In genomic region chr16:1163567-1164055, GRCh38 we compare ENCODE assay signal across 18 cellular contexts. TPM values are rescaled to one million over a fixed set of nuclear protein-coding genes. Genes with fewer than 3 reads are reported as not detected.
DNase-seq lines count a peak whose midpoint lies in the region; ATAC-seq and TF ChIP-seq lines count a peak whose summit lies in the region.
"Had no signal": no experiment of that assay in that cellular context is flagged by ENCODE, and none has a peak within 500 bp of the region (broad histone marks: within the 10 kb centered on the region; RNA-seq: fewer than 3 reads in every experiment).

No MANE protein-coding gene starts in this region.

- no peak overlapping the region for H3K4me3 ChIP-seq in MG63
- no peak overlapping the region for H3K4me3 ChIP-seq in astrocyte of the spinal cord (ENCODE audit: low read depth, low read length)
- H3K4me3 ChIP-seq: vagina had no signal

- DNase-seq in Daoy (ENCODE audit: low read depth) = peak; percentile 79
- DNase-seq in MG63 = peak; percentile 79
- peak; percentile 39 for DNase-seq in astrocyte of the spinal cord (ENCODE audit: low read depth, low spot score)
- DNase-seq in myocyte (ENCODE audit: low read depth) = peak; percentile 70
- no peak for DNase-seq in immature natural killer cell
- DNase-seq in hepatic stellate cell (ENCODE audit: low spot score) = no peak
- DNase-seq in stimulated activated effector memory CD8-positive, alpha-beta T cell treated with anti-CD3 and anti-CD28 coated beads, Interleukin-12 subunit alpha, Interleukin-12 subunit beta, amount 100 ng/mL, for 72 hours (ENCODE audit: low spot score in 2 of 2) = no peak
- no peak for DNase-seq in activated T-cell treated with anti-CD3 and anti-CD28 coated beads, Interleukin-2, amount 50 U/mL, for 1 hour
- DNase-seq: activated naive CD4-positive, alpha-beta T cell treated with anti-CD3 and anti-CD28 coated beads, Interleukin-2, amount 10 ng/mL, durations not matched to agents 7 days and 5 days; BE2C; left colon; NCI-H1092 treated with DMSO at 0.1 percent for 48 hours; NCI-H526; Right ventricle myocardium superior; stimulated activated CD4-positive, alpha-beta T cell treated with anti-CD3 and anti-CD28 coated beads, Interleukin-4, amount 100 ng/mL, for 4 hours; stimulated activated naive B cell treated with anti-CD40 and anti-IgM and Interleukin-4, amounts not matched to agents 10 μg/mL and 1 μg/mL and 100 μg/mL, for 72 hours had no signal

- H3K9me3 ChIP-seq in MG63 = no peaks in the 10 kb centered on the region
- H3K9me3 ChIP-seq: BE2C, vagina had no signal

- no peak for ATAC-seq in stimulated activated effector memory CD8-positive, alpha-beta T cell treated with anti-CD3 and anti-CD28 coated beads, Interleukin-12 subunit alpha, Interleukin-12 subunit beta, amount 100 ng/mL, for 72 hours
- ATAC-seq: left colon; stimulated activated naive B cell treated with anti-CD40 and anti-IgM and Interleukin-4, amounts not matched to agents 10 μg/mL and 1 μg/mL and 100 μg/mL, for 72 hours had no signal

- no peaks in the 10 kb centered on the region for H3K36me3 Mint-ChIP-seq in immature natural killer cell
- no peaks in the 10 kb centered on the region for H3K36me3 Mint-ChIP-seq in stimulated activated effector memory CD8-positive, alpha-beta T cell treated with anti-CD3 and anti-CD28 coated beads, Interleukin-12 subunit alpha, Interleukin-12 subunit beta, amount 100 ng/mL, for 72 hours
- H3K36me3 Mint-ChIP-seq: activated naive CD4-positive, alpha-beta T cell treated with anti-CD3 and anti-CD28 coated beads, Interleukin-2, amount 10 ng/mL, durations not matched to agents 7 days and 5 days; stimulated activated naive B cell treated with anti-CD40 and anti-IgM and Interleukin-4, amounts not matched to agents 10 μg/mL and 1 μg/mL and 100 μg/mL, for 72 hours had no signal

- H3K4me3 Mint-ChIP-seq in immature natural killer cell = no peak overlapping the region
- H3K4me3 Mint-ChIP-seq in stimulated activated effector memory CD8-positive, alpha-beta T cell treated with anti-CD3 and anti-CD28 coated beads, Interleukin-12 subunit alpha, Interleukin-12 subunit beta, amount 100 ng/mL, for 72 hours = no peak overlapping the region
- H3K4me3 Mint-ChIP-seq: activated naive CD4-positive, alpha-beta T cell treated with anti-CD3 and anti-CD28 coated beads, Interleukin-2, amount 10 ng/mL, durations not matched to agents 7 days and 5 days; nephron; stimulated activated naive B cell treated with anti-CD40 and anti-IgM and Interleukin-4, amounts not matched to agents 10 μg/mL and 1 μg/mL and 100 μg/mL, for 72 hours had no signal

- no peak overlapping the region for H3K27ac Mint-ChIP-seq in immature natural killer cell
- H3K27ac Mint-ChIP-seq in stimulated activated effector memory CD8-positive, alpha-beta T cell treated with anti-CD3 and anti-CD28 coated beads, Interleukin-12 subunit alpha, Interleukin-12 subunit beta, amount 100 ng/mL, for 72 hours = no peak overlapping the region
- H3K27ac Mint-ChIP-seq: activated naive CD4-positive, alpha-beta T cell treated with anti-CD3 and anti-CD28 coated beads, Interleukin-2, amount 10 ng/mL, durations not matched to agents 7 days and 5 days; nephron; stimulated activated naive B cell treated with anti-CD40 and anti-IgM and Interleukin-4, amounts not matched to agents 10 μg/mL and 1 μg/mL and 100 μg/mL, for 72 hours had no signal

- no peaks in the 10 kb centered on the region for H3K27me3 Mint-ChIP-seq in immature natural killer cell (ENCODE audit: low read depth in 3 of 3)

- H3K36me3 ChIP-seq in MG63 = no peaks in the 10 kb centered on the region
- H3K36me3 ChIP-seq: BE2C, vagina had no signal

- no peaks in the 10 kb centered on the region for H3K9me3 Mint-ChIP-seq in immature natural killer cell
- H3K9me3 Mint-ChIP-seq in stimulated activated effector memory CD8-positive, alpha-beta T cell treated with anti-CD3 and anti-CD28 coated beads, Interleukin-12 subunit alpha, Interleukin-12 subunit beta, amount 100 ng/mL, for 72 hours = no peaks in the 10 kb centered on the region
- H3K9me3 Mint-ChIP-seq: activated naive CD4-positive, alpha-beta T cell treated with anti-CD3 and anti-CD28 coated beads, Interleukin-2, amount 10 ng/mL, durations not matched to agents 7 days and 5 days; nephron; stimulated activated naive B cell treated with anti-CD40 and anti-IgM and Interleukin-4, amounts not matched to agents 10 μg/mL and 1 μg/mL and 100 μg/mL, for 72 hours had no signal

- TF ChIP-seq CTCF in astrocyte of the spinal cord (IDR thresholded peaks at IDR 0.05; ENCODE audit: low read depth, low read length) = no peak

- H3K27me3 ChIP-seq in MG63 = no peaks in the 10 kb centered on the region
- H3K27me3 ChIP-seq: BE2C, vagina had no signal

- in situ Hi-C loops in astrocyte of the spinal cord (cut with HindIII; ENCODE audit: low sequenced_read_pairs) = no loop called here

- H3K4me1 Mint-ChIP-seq in immature natural killer cell = no peaks in the 10 kb centered on the region
- no peaks in the 10 kb centered on the region for H3K4me1 Mint-ChIP-seq in stimulated activated effector memory CD8-positive, alpha-beta T cell treated with anti-CD3 and anti-CD28 coated beads, Interleukin-12 subunit alpha, Interleukin-12 subunit beta, amount 100 ng/mL, for 72 hours
- H3K4me1 Mint-ChIP-seq: activated naive CD4-positive, alpha-beta T cell treated with anti-CD3 and anti-CD28 coated beads, Interleukin-2, amount 10 ng/mL, durations not matched to agents 7 days and 5 days; stimulated activated naive B cell treated with anti-CD40 and anti-IgM and Interleukin-4, amounts not matched to agents 10 μg/mL and 1 μg/mL and 100 μg/mL, for 72 hours had no signal

RNA-seq across cellular contexts. Expression of gene CACNA1H, which starts 10.7 kb away (rescaled TPM):
- 0.06 and 0.80 TPM in 2 replicates for total RNA-seq in Daoy (2014; rRNA removed; shearing (Covaris generic))
- total RNA-seq in MG63 (2014; rRNA removed; shearing (Covaris generic); ENCODE audit: low replicate concordance) = 0.27 and 0.59 TPM in 2 replicates
- 0.16 and 0.21 TPM in 2 replicates for total RNA-seq in myocyte
- polyA plus RNA-seq in myocyte (2012) = 0.40 TPM
- polyA plus RNA-seq in immature natural killer cell = under 1 TPM in 1 of 3 donors, not detected in 2; 0.22 TPM

Comparison
In these comparisons a context has a peak if more than half of its experiments do, and no peak if none do; other contexts are left out.
1. DNase-seq: peak in Daoy (single experiment), MG63 (single experiment), astrocyte of the spinal cord (single experiment) and myocyte (single experiment); none in immature natural killer cell (0 of 3), hepatic stellate cell (single experiment), stimulated activated effector memory CD8-positive, alpha-beta T cell treated with anti-CD3 and anti-CD28 coated beads, Interleukin-12 subunit alpha, Interleukin-12 subunit beta, amount 100 ng/mL, for 72 hours (0 of 2) and activated T-cell treated with anti-CD3 and anti-CD28 coated beads, Interleukin-2, amount 50 U/mL, for 1 hour (single experiment).